ENCODE assay signal across 1 cellular context in the genomic region with DNA sequence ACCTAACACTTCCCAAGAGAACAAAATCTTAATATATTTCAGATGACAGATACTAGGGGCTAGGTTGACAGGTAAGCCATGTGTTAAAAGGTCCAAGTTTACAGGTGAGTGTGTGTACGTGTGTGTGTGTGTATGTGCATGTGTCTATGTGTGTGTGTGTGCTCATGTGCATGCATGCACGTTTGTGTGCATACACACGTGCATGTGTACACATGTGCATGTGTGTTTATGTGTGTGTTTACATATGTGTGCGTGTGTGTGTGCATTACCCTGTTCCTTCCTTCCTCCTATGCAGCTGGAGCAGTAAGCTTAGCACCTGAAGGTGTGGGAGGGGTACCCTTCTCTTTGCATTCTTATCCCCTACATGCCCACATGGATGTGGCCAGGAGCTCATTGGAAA.
A peak's percentile ranks its signal among the peaks of the same experiment; 100 is the strongest.
TF ChIP-seq lines count a peak whose summit lies in the region.

No MANE protein-coding gene starts in this region.

TF ChIP-seq in HepG2, 621 proteins besides CTCF, POLR2A, EP300 and RAD21:
- TF ChIP-seq, protein P1, sequence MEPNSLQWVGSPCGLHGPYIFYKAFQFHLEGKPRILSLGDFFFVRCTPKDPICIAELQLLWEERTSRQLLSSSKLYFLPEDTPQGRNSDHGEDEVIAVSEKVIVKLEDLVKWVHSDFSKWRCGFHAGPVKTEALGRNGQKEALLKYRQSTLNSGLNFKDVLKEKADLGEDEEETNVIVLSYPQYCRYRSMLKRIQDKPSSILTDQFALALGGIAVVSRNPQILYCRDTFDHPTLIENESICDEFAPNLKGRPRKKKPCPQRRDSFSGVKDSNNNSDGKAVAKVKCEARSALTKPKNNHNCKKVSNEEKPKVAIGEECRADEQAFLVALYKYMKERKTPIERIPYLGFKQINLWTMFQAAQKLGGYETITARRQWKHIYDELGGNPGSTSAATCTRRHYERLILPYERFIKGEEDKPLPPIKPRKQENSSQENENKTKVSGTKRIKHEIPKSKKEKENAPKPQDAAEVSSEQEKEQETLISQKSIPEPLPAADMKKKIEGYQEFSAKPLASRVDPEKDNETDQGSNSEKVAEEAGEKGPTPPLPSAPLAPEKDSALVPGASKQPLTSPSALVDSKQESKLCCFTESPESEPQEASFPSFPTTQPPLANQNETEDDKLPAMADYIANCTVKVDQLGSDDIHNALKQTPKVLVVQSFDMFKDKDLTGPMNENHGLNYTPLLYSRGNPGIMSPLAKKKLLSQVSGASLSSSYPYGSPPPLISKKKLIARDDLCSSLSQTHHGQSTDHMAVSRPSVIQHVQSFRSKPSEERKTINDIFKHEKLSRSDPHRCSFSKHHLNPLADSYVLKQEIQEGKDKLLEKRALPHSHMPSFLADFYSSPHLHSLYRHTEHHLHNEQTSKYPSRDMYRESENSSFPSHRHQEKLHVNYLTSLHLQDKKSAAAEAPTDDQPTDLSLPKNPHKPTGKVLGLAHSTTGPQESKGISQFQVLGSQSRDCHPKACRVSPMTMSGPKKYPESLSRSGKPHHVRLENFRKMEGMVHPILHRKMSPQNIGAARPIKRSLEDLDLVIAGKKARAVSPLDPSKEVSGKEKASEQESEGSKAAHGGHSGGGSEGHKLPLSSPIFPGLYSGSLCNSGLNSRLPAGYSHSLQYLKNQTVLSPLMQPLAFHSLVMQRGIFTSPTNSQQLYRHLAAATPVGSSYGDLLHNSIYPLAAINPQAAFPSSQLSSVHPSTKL (CRISPR knock-in tag; IDR thresholded peaks at IDR 0.05), result no peak
- TF ChIP-seq, protein P2, sequence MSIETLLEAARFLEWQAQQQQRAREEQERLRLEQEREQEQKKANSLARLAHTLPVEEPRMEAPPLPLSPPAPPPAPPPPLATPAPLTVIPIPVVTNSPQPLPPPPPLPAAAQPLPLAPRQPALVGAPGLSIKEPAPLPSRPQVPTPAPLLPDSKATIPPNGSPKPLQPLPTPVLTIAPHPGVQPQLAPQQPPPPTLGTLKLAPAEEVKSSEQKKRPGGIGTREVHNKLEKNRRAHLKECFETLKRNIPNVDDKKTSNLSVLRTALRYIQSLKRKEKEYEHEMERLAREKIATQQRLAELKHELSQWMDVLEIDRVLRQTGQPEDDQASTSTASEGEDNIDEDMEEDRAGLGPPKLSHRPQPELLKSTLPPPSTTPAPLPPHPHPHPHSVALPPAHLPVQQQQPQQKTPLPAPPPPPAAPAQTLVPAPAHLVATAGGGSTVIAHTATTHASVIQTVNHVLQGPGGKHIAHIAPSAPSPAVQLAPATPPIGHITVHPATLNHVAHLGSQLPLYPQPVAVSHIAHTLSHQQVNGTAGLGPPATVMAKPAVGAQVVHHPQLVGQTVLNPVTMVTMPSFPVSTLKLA (IDR thresholded peaks at IDR 0.05), result peak; percentile 97
